14 cellular contexts compared by ENCODE assay signal in the genomic region with DNA sequence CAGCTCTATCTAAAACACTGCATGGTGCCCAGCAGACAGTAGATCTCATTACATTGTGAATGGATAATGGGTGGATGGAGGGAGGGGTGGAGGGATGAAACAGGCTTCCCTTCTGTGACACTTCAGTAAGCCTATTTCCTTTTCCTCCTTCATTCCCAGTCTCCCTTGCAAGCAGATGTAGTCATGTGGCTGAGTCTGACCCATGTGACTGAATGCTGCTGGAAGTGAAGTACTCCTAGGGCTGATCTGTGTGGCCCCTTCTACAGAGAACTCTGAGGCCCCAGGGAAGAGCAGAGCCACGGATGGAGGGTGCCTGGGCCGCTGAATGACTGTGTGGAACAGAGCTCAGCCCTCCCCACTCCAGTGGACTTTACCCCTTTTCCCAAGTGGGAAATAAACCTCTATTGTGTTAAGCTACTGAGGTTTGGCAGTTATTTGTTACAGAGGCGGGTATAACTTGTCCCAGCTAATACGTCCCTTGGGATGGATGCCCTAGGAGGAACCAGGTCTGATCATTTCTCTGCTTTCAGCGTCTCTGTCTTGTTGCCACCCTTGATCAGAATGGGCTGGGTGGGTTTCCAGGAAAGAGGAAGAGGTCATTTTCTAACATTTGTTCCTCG.
DNase-seq lines count a peak whose midpoint lies in the region; TF ChIP-seq lines count a peak whose summit lies in the region.
"Had no signal": no experiment of that assay in that cellular context is flagged by ENCODE, and none has a peak within 500 bp of the region (broad histone marks: within the 10 kb centered on the region; RNA-seq: fewer than 3 reads in every experiment).

No MANE protein-coding gene starts in this region.

- H3K27ac ChIP-seq in testis: no peak overlapping the region
- H3K27ac ChIP-seq: neural progenitor cell, skin epidermis, tibial nerve had no signal

- 73 to 78% methylated on average over 6 of the region's 6 CpGs for WGBS in testis, 2 donors

- H3K36me3 ChIP-seq in testis (ENCODE audit: low read depth, missing control alignments): no peaks in the 10 kb centered on the region
- H3K36me3 ChIP-seq: neural progenitor cell, tibial nerve had no signal

- DNase-seq in NCI-H2107 treated with DMSO at 0.1 percent for 48 hours (lab: John Stamatoyannopoulos, UW; ENCODE audit: unreplicated experiment) (peak; percentile 24), NCI-H2107 (lab: John Stamatoyannopoulos, UW) (no peak), NCI-H2227 (lab: John Stamatoyannopoulos, UW; ENCODE audit: unreplicated experiment) (peak; percentile 8), testis (peak; percentile 13), NAMALWA (ENCODE audit: low spot score) (no peak)
- peak; percentile 0 for DNase-seq in activated T-helper 2 cell treated with anti-CD3 and anti-CD28 coated beads, Interferon-gamma antibody, Interleukin-2, Interleukin-4, amounts not matched to agents 10 μg/mL and 5 μg/mL and 100 μg/mL, durations not matched to agents 14 hours and 24 hours and 36 hours (ENCODE audit: low spot score)
- no peak for DNase-seq in effector CD4-positive, alpha-beta T cell
- DNase-seq in stimulated activated CD4-positive, alpha-beta T cell treated with anti-CD3 and anti-CD28 coated beads, Interleukin-2, amount 100 ng/mL, for 48 hours: no peak
- DNase-seq: activated T-cell treated with anti-CD3 and anti-CD28 coated beads, Interleukin-2, amount 50 U/mL, for 72 hours; effector memory CD8-positive, alpha-beta T cell had no signal

- H3K4me1 Mint-ChIP-seq in activated T-helper 2 cell treated with anti-CD3 and anti-CD28 coated beads, Interferon-gamma antibody, Interleukin-2, Interleukin-4, amounts not matched to agents 10 μg/mL and 5 μg/mL and 100 μg/mL, durations not matched to agents 14 hours and 24 hours and 36 hours (ENCODE audit: low read depth): peaks cover 2% of the 10 kb centered on the region

- no peaks in the 10 kb centered on the region for H3K27me3 ChIP-seq in testis

- H3K4me3 Mint-ChIP-seq in activated T-helper 2 cell treated with anti-CD3 and anti-CD28 coated beads, Interferon-gamma antibody, Interleukin-2, Interleukin-4, amounts not matched to agents 10 μg/mL and 5 μg/mL and 100 μg/mL, durations not matched to agents 14 hours and 24 hours and 36 hours (ENCODE audit: low read depth): no peak overlapping the region
- H3K4me3 Mint-ChIP-seq: activated T-cell treated with anti-CD3 and anti-CD28 coated beads, Interleukin-2, amount 50 U/mL, for 72 hours; effector memory CD8-positive, alpha-beta T cell; GM23338; neural progenitor cell had no signal

- no peak overlapping the region for H3K4me3 ChIP-seq in testis
- H3K4me3 ChIP-seq: GM23338, neural progenitor cell, skin epidermis, tibial nerve had no signal

- H3K4me1 ChIP-seq in testis: no peaks in the 10 kb centered on the region
- H3K4me1 ChIP-seq: tibial nerve had no signal

- no peak overlapping the region for H3K27ac Mint-ChIP-seq in activated T-helper 2 cell treated with anti-CD3 and anti-CD28 coated beads, Interferon-gamma antibody, Interleukin-2, Interleukin-4, amounts not matched to agents 10 μg/mL and 5 μg/mL and 100 μg/mL, durations not matched to agents 14 hours and 24 hours and 36 hours
- H3K27ac Mint-ChIP-seq: activated T-cell treated with anti-CD3 and anti-CD28 coated beads, Interleukin-2, amount 50 U/mL, for 72 hours; effector memory CD8-positive, alpha-beta T cell; GM23338; neural progenitor cell had no signal

- no peaks in the 10 kb centered on the region for H3K9me3 ChIP-seq in testis

- intact Hi-C loops in activated T-helper 2 cell treated with anti-CD3 and anti-CD28 coated beads, Interferon-gamma antibody, Interleukin-2, Interleukin-4, amounts not matched to agents 10 μg/mL and 5 μg/mL and 100 μg/mL, durations not matched to agents 14 hours and 24 hours and 36 hours (cut with micrococcal nuclease): no loop called here
- intact Hi-C loops in testis (cut with DNase I; ENCODE audit: low total_unique reads): no loop called here

- H3K27me3 Mint-ChIP-seq in activated T-helper 2 cell treated with anti-CD3 and anti-CD28 coated beads, Interferon-gamma antibody, Interleukin-2, Interleukin-4, amounts not matched to agents 10 μg/mL and 5 μg/mL and 100 μg/mL, durations not matched to agents 14 hours and 24 hours and 36 hours (ENCODE audit: low read depth): peaks cover 11% of the 10 kb centered on the region

- H3K36me3 Mint-ChIP-seq in activated T-helper 2 cell treated with anti-CD3 and anti-CD28 coated beads, Interferon-gamma antibody, Interleukin-2, Interleukin-4, amounts not matched to agents 10 μg/mL and 5 μg/mL and 100 μg/mL, durations not matched to agents 14 hours and 24 hours and 36 hours (ENCODE audit: low read depth): no peaks in the 10 kb centered on the region
- H3K36me3 Mint-ChIP-seq: neural progenitor cell had no signal

- TF ChIP-seq CTCF in testis (IDR thresholded peaks at IDR 0.05): no peak

- no peaks in the 10 kb centered on the region for H3K9me3 Mint-ChIP-seq in activated T-helper 2 cell treated with anti-CD3 and anti-CD28 coated beads, Interferon-gamma antibody, Interleukin-2, Interleukin-4, amounts not matched to agents 10 μg/mL and 5 μg/mL and 100 μg/mL, durations not matched to agents 14 hours and 24 hours and 36 hours
- H3K9me3 Mint-ChIP-seq: activated T-cell treated with anti-CD3 and anti-CD28 coated beads, Interleukin-2, amount 50 U/mL, for 72 hours; effector memory CD8-positive, alpha-beta T cell; GM23338 had no signal

- no peak for TF ChIP-seq POLR2A in testis (IDR thresholded peaks at IDR 0.05)

Comparison
In these comparisons a context has a peak if more than half of its experiments do, and no peak if none do; other contexts are left out.
1. DNase-seq: peak in NCI-H2107 treated with DMSO at 0.1 percent for 48 hours (single experiment), NCI-H2227 (single experiment), activated T-helper 2 cell treated with anti-CD3 and anti-CD28 coated beads, Interferon-gamma antibody, Interleukin-2, Interleukin-4, amounts not matched to agents 10 μg/mL and 5 μg/mL and 100 μg/mL, durations not matched to agents 14 hours and 24 hours and 36 hours (single experiment) and testis (single experiment); none in NCI-H2107 (single experiment), effector CD4-positive, alpha-beta T cell (single experiment), stimulated activated CD4-positive, alpha-beta T cell treated with anti-CD3 and anti-CD28 coated beads, Interleukin-2, amount 100 ng/mL, for 48 hours (0 of 2) and NAMALWA (single experiment).